ENCODE assay signal across 1 cellular context in the genomic region with DNA sequence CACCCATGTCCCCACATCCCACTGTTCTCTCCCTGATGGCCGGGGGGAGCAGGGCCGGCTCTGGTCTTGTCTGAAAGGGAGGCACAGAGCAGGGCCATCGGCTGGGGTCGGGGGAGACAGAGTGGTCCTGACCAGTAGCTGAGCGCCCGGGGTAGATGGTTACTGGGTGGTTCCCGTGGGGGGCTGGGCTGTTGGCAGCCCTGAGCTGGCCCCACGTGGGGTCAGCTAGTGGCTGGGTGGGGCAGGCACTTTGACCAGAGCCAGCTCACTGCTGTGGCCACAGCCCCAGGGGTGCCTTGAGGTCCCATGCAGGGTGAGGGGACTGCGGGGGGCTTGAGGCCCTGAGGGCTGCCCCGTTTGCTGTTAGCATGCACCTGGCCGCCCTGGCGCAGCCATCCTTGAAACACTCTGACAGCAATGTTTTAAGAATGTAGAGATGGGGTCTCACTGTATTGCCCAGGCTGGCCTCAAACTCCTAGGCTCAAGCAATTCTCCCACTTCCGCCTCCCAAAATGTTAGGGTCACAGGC.
TF ChIP-seq lines count a peak whose summit lies in the region.

No MANE protein-coding gene starts in this region.

TF ChIP-seq in K562, 482 proteins besides CTCF, POLR2A, EP300 and RAD21:
- 0 out of 2 replicates have a peak, but pooled peaks have one; percentile 10 for TF ChIP-seq ZNF121 (CRISPR knock-in tag; conservative IDR thresholded peaks at IDR 0.05)
- TF ChIP-seq, protein P1, sequence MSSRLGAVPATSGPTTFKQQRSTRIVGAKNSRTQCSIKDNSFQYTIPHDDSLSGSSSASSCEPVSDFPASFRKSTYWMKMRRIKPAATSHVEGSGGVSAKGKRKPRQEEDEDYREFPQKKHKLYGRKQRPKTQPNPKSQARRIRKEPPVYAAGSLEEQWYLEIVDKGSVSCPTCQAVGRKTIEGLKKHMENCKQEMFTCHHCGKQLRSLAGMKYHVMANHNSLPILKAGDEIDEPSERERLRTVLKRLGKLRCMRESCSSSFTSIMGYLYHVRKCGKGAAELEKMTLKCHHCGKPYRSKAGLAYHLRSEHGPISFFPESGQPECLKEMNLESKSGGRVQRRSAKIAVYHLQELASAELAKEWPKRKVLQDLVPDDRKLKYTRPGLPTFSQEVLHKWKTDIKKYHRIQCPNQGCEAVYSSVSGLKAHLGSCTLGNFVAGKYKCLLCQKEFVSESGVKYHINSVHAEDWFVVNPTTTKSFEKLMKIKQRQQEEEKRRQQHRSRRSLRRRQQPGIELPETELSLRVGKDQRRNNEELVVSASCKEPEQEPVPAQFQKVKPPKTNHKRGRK (tag; IDR thresholded peaks at IDR 0.05), result no peak
TF ChIP-seq in K562: peak in this region for 1.
